22 cellular contexts compared by ENCODE assay signal in genomic region chr4:99630857-99631256, GRCh38. TPM values are rescaled to one million over a fixed set of nuclear protein-coding genes. Genes with fewer than 3 reads are reported as not detected.
DNase-seq lines count a peak whose midpoint lies in the region; ATAC-seq, FAIRE-seq and TF ChIP-seq lines count a peak whose summit lies in the region.
"Had no signal": no experiment of that assay in that cellular context is flagged by ENCODE, and none has a peak within 500 bp of the region (broad histone marks: within the 10 kb centered on the region; RNA-seq: fewer than 3 reads in every experiment).

No MANE protein-coding gene starts in this region.

- H3K36me3 ChIP-seq in gastrocnemius medialis = no peaks in the 10 kb centered on the region

- H3K27me3 Mint-ChIP-seq in activated T-helper 2 cell treated with anti-CD3 and anti-CD28 coated beads, Interferon-gamma antibody, Interleukin-2, Interleukin-4, amounts not matched to agents 10 μg/mL and 5 μg/mL and 100 μg/mL, durations not matched to agents 14 hours and 24 hours and 36 hours (ENCODE audit: low read depth) = no peaks in the 10 kb centered on the region

- H3K4me1 Mint-ChIP-seq in activated T-helper 2 cell treated with anti-CD3 and anti-CD28 coated beads, Interferon-gamma antibody, Interleukin-2, Interleukin-4, amounts not matched to agents 10 μg/mL and 5 μg/mL and 100 μg/mL, durations not matched to agents 14 hours and 24 hours and 36 hours (ENCODE audit: low read depth) = peaks cover 10% of the 10 kb centered on the region

- intact Hi-C loops in gastrocnemius medialis (cut with DNase I; ENCODE audit: low total_unique reads) = loop anchor here (5.0 kb wide), 3 partner anchors 69 to 316 kb away; partner anchors contain the start of genes DNAJB14 and TRMT10A
- intact Hi-C loops in activated T-helper 2 cell treated with anti-CD3 and anti-CD28 coated beads, Interferon-gamma antibody, Interleukin-2, Interleukin-4, amounts not matched to agents 10 μg/mL and 5 μg/mL and 100 μg/mL, durations not matched to agents 14 hours and 24 hours and 36 hours (cut with micrococcal nuclease) = no loop called here

- H3K9me3 ChIP-seq in gastrocnemius medialis = no peaks in the 10 kb centered on the region
- H3K9me3 ChIP-seq: Caco-2 had no signal

- no peaks in the 10 kb centered on the region for H3K27me3 ChIP-seq in gastrocnemius medialis

- TF ChIP-seq POLR2A in gastrocnemius medialis (IDR thresholded peaks at IDR 0.05) = no peak

- H3K4me1 ChIP-seq in gastrocnemius medialis = peaks cover 34 to 42% of the 10 kb centered on the region in 2 donors
- H3K4me1 ChIP-seq: Caco-2 had no signal

- no peak overlapping the region for H3K4me3 Mint-ChIP-seq in activated T-helper 2 cell treated with anti-CD3 and anti-CD28 coated beads, Interferon-gamma antibody, Interleukin-2, Interleukin-4, amounts not matched to agents 10 μg/mL and 5 μg/mL and 100 μg/mL, durations not matched to agents 14 hours and 24 hours and 36 hours (ENCODE audit: low read depth)
- H3K4me3 Mint-ChIP-seq: CD4-positive, alpha-beta T cell; HFFc6 had no signal

- peak overlapping the region; percentile 75 to 99 (median 98) for H3K27ac ChIP-seq in gastrocnemius medialis
- H3K27ac ChIP-seq: C4-2B had no signal

- peak; percentile 63 for FAIRE-seq in RCC 7860 (lab: Jason Lieb, UNC)
- FAIRE-seq: A204.1, GM12878, HTR-8/SVneo had no signal

- ATAC-seq in gastrocnemius medialis = no peak
- ATAC-seq: GM12878, HCT116 had no signal

- H3K36me3 Mint-ChIP-seq in activated T-helper 2 cell treated with anti-CD3 and anti-CD28 coated beads, Interferon-gamma antibody, Interleukin-2, Interleukin-4, amounts not matched to agents 10 μg/mL and 5 μg/mL and 100 μg/mL, durations not matched to agents 14 hours and 24 hours and 36 hours (ENCODE audit: low read depth) = no peaks in the 10 kb centered on the region

- TF ChIP-seq CTCF in gastrocnemius medialis (IDR thresholded peaks at IDR 0.05 in 4 of 5, conservative IDR thresholded peaks at IDR 0.05 in 1 of 5) = no peak

- H3K27ac Mint-ChIP-seq in activated T-helper 2 cell treated with anti-CD3 and anti-CD28 coated beads, Interferon-gamma antibody, Interleukin-2, Interleukin-4, amounts not matched to agents 10 μg/mL and 5 μg/mL and 100 μg/mL, durations not matched to agents 14 hours and 24 hours and 36 hours = no peak overlapping the region
- H3K27ac Mint-ChIP-seq: CD4-positive, alpha-beta T cell; HFFc6 had no signal

- in situ Hi-C loops in gastrocnemius medialis (cut with MboI; ENCODE audit: low sequenced_read_pairs in 4 of 4) = no loop called here

- H3K9me3 Mint-ChIP-seq in activated T-helper 2 cell treated with anti-CD3 and anti-CD28 coated beads, Interferon-gamma antibody, Interleukin-2, Interleukin-4, amounts not matched to agents 10 μg/mL and 5 μg/mL and 100 μg/mL, durations not matched to agents 14 hours and 24 hours and 36 hours = no peaks in the 10 kb centered on the region
- H3K9me3 Mint-ChIP-seq: CD4-positive, alpha-beta T cell; HFFc6 had no signal

- H3K4me3 ChIP-seq in gastrocnemius medialis = no peak overlapping the region
- H3K4me3 ChIP-seq: GM12878 had no signal

- DNase-seq in RCC 7860 (ENCODE audit: low spot score) = peak; percentile 13
- DNase-seq in kidney tubule cell (ENCODE audit: low spot score) = peak; percentile 67
- no peak for DNase-seq in gastrocnemius medialis
- no peak for DNase-seq in SIG-M5 (lab: John Stamatoyannopoulos, UW)
- DNase-seq in occipital lobe (lab: John Stamatoyannopoulos, UW) = no peak
- DNase-seq in activated T-helper 2 cell treated with anti-CD3 and anti-CD28 coated beads, Interferon-gamma antibody, Interleukin-2, Interleukin-4, amounts not matched to agents 10 μg/mL and 5 μg/mL and 100 μg/mL, durations not matched to agents 14 hours and 24 hours and 36 hours (ENCODE audit: low spot score) = no peak
- DNase-seq: AML-193; Caco-2; CD4-positive, alpha-beta T cell; DMS153; DND-41; EL; GOT3; H7; HFFc6; IMR-90 had no signal

RNA-seq across cellular contexts. Expression of gene C4orf54, which starts 26.8 kb away (rescaled TPM):
- total RNA-seq in gastrocnemius medialis = 10 to 100 TPM; 30.6 to 68.3 (median 43.6) TPM
- total RNA-seq in occipital lobe = 0.47 TPM
- not detected in 2 replicates for total RNA-seq in activated T-helper 2 cell treated with anti-CD3 and anti-CD28 coated beads, Interferon-gamma antibody, Interleukin-2, Interleukin-4, amounts not matched to agents 10 μg/mL and 5 μg/mL and 100 μg/mL, durations not matched to agents 14 hours and 24 hours and 36 hours
- total RNA-seq: Caco-2; CD4-positive, alpha-beta T cell; G401; GM12878; H7; IMR-90 had no signal

RNA-seq across cellular contexts. Expression of gene MTTP, which starts 56.2 kb away (rescaled TPM):
- total RNA-seq in gastrocnemius medialis = under 1 TPM in 3 of 4 donors, not detected in 1; 0.33 to 0.63 (median 0.59) TPM
- 3.4 TPM for total RNA-seq in occipital lobe
- total RNA-seq in activated T-helper 2 cell treated with anti-CD3 and anti-CD28 coated beads, Interferon-gamma antibody, Interleukin-2, Interleukin-4, amounts not matched to agents 10 μg/mL and 5 μg/mL and 100 μg/mL, durations not matched to agents 14 hours and 24 hours and 36 hours = not detected in 2 replicates
- total RNA-seq: CD4-positive, alpha-beta T cell; G401; HFFc6 had no signal

Comparison
In these comparisons a context has a peak if more than half of its experiments do, and no peak if none do; other contexts are left out.
1. DNase-seq: peak in RCC 7860 (single experiment) and kidney tubule cell (single experiment); none in gastrocnemius medialis (0 of 2), SIG-M5 (single experiment), occipital lobe (single experiment) and activated T-helper 2 cell treated with anti-CD3 and anti-CD28 coated beads, Interferon-gamma antibody, Interleukin-2, Interleukin-4, amounts not matched to agents 10 μg/mL and 5 μg/mL and 100 μg/mL, durations not matched to agents 14 hours and 24 hours and 36 hours (single experiment).
2. RNA of gene C4orf54, which starts 26.8 kb away (total RNA-seq): 30.6 to 68.3 TPM in gastrocnemius medialis; 0.47 TPM in occipital lobe (single experiment) and not detected in activated T-helper 2 cell treated with anti-CD3 and anti-CD28 coated beads, Interferon-gamma antibody, Interleukin-2, Interleukin-4, amounts not matched to agents 10 μg/mL and 5 μg/mL and 100 μg/mL, durations not matched to agents 14 hours and 24 hours and 36 hours; every median in the first group is over 10 times any median in the second.